8 cellular contexts compared by ENCODE assay signal in genomic region chr17:35022536-35023063, GRCh38. TPM values are rescaled to one million over a fixed set of nuclear protein-coding genes. Genes with fewer than 3 reads are reported as not detected.
A peak's percentile ranks its signal among the peaks of the same experiment; 100 is the strongest.
DNase-seq lines count a peak whose midpoint lies in the region; ATAC-seq and TF ChIP-seq lines count a peak whose summit lies in the region.

No MANE protein-coding gene starts in this region.

- H3K4me1 ChIP-seq in ACC112 (ENCODE audit: control insufficient read depth, insufficient read depth, low read length, unreplicated experiment) (peaks cover 26% of the 10 kb centered on the region), thyroid gland (peaks cover 76 to 87% of the 10 kb centered on the region in 2 donors), neural progenitor cell (peaks cover 9% of the 10 kb centered on the region)

- peak in 1 of 2 donors; percentile 79 for TF ChIP-seq POLR2A in thyroid gland (IDR thresholded peaks at IDR 0.05)

- H3K4me3 ChIP-seq in ACC112 (ENCODE audit: low read depth, low read length) = peak overlapping the region; percentile 7; the same call in 1 of the 2 replicates
- H3K4me3 ChIP-seq in thyroid gland (replicated peaks in 1 of 3) = no peak overlapping the region
- no peak overlapping the region for H3K4me3 ChIP-seq in neural progenitor cell

- no peaks in the 10 kb centered on the region for H3F3A ChIP-seq in neural progenitor cell (ENCODE audit: low read depth)

- H3K27ac ChIP-seq in ACC112 (ENCODE audit: low read depth, low read length) = peak overlapping the region; percentile 98
- H3K27ac ChIP-seq in thyroid gland = peak overlapping the region; percentile 90 to 98 (median 93)
- no peak overlapping the region for H3K27ac ChIP-seq in neural progenitor cell

- H3K79me2 ChIP-seq in ACC112 (ENCODE audit: control insufficient read depth, insufficient read depth, low read length, unreplicated experiment) (no peaks in the 10 kb centered on the region), neural progenitor cell (ENCODE audit: low read depth) (no peaks in the 10 kb centered on the region)

- no peaks in the 10 kb centered on the region for H3K9me3 Mint-ChIP-seq in neural progenitor cell

- H3K9ac ChIP-seq in neural progenitor cell = no peak overlapping the region

- no peaks in the 10 kb centered on the region for H3K4me1 Mint-ChIP-seq in neural progenitor cell

- no peak overlapping the region for H3K4me3 Mint-ChIP-seq in neural progenitor cell

- H3K27me3 ChIP-seq in ACC112 (ENCODE audit: insufficient read depth, low read length) (no peaks in the 10 kb centered on the region), thyroid gland (no peaks in the 10 kb centered on the region), neural progenitor cell (no peaks in the 10 kb centered on the region)

- H3K27me3 Mint-ChIP-seq in neural progenitor cell (ENCODE audit: insufficient read depth, low read depth) = no peaks in the 10 kb centered on the region

- intact Hi-C loops in posterior vena cava (cut with DNase I) (no loop called here), thyroid gland (cut with DNase I) (no loop called here)

- ATAC-seq in GM21825 (IDR thresholded peaks at IDR 0.05; ENCODE audit: unreplicated experiment) = peak; percentile 79

- no peaks in the 10 kb centered on the region for H3K36me3 Mint-ChIP-seq in neural progenitor cell

- no peak overlapping the region for H3K27ac Mint-ChIP-seq in neural progenitor cell

- H2AFZ ChIP-seq in ACC112 (ENCODE audit: low read length, unreplicated experiment) = no peak overlapping the region
- no peak overlapping the region for H2AFZ ChIP-seq in neural progenitor cell (replicated peaks)

- peaks cover 4% of the 10 kb centered on the region; the same call in 1 of the 2 replicates for H3K36me3 ChIP-seq in ACC112 (ENCODE audit: insufficient read depth, low read length)
- H3K36me3 ChIP-seq in thyroid gland = peaks cover 4 to 6% of the 10 kb centered on the region in 2 donors
- no peaks in the 10 kb centered on the region for H3K36me3 ChIP-seq in neural progenitor cell

- DNase-seq in RPMI7951 (ENCODE audit: low read depth) (peak; percentile 71), germinal center (ENCODE audit: low spot score) (peak; percentile 55), posterior vena cava (ENCODE audit: low spot score) (peak; percentile 95), thyroid gland (peak; percentile 97), neural progenitor cell (ENCODE audit: low spot score) (no peak)
- peak; percentile 22 to 53 (median 32) for DNase-seq in activated naive CD4-positive, alpha-beta T cell (lab: John Stamatoyannopoulos, UW)

- H4K20me1 ChIP-seq in neural progenitor cell (ENCODE audit: low read depth) = no peaks in the 10 kb centered on the region

- no peaks in the 10 kb centered on the region for H3K9me3 ChIP-seq in thyroid gland
- no peaks in the 10 kb centered on the region for H3K9me3 ChIP-seq in neural progenitor cell (ENCODE audit: low read depth)

- 5 to 10% methylated on average over 7 to 8 of the region's 8 CpGs for WGBS in thyroid gland, 2 donors

- peak in 4 of 6 experiments; percentile 31 to 81 (median 66) for TF ChIP-seq CTCF in thyroid gland (IDR thresholded peaks at IDR 0.05)
- no peak for TF ChIP-seq CTCF in neural progenitor cell (IDR thresholded peaks at IDR 0.05)

- no peak overlapping the region for H3K4me2 ChIP-seq in neural progenitor cell

RNA-seq across cellular contexts. Expression of gene RFFL, which starts 40.9 kb away (rescaled TPM):
- 12.6 and 21.5 TPM in 2 replicates for total RNA-seq in RPMI7951 (2014; rRNA removed; shearing (Covaris generic))
- 10 to 100 TPM; 19.8 to 23.0 TPM for total RNA-seq in posterior vena cava
- total RNA-seq in thyroid gland = 100 to 1,000 TPM in 2 of 4 donors, 10 to 100 TPM in 2; 51.1 to 145 (median 96.1) TPM
- 20.6 and 22.3 TPM in 2 replicates for total RNA-seq in neural progenitor cell (ENCODE audit: low replicate concordance)

RNA-seq across cellular contexts. Expression of gene LIG3, which starts 42.3 kb away (rescaled TPM):
- total RNA-seq in RPMI7951 (2014; rRNA removed; shearing (Covaris generic)) = 20.9 and 27.9 TPM in 2 replicates
- 10 to 100 TPM; 27.3 to 34.3 TPM for total RNA-seq in posterior vena cava
- total RNA-seq in thyroid gland = 100 to 1,000 TPM in 1 of 4 donors, 10 to 100 TPM in 3; 34.5 to 103 (median 46.7) TPM
- total RNA-seq in neural progenitor cell (ENCODE audit: low replicate concordance) = 89.6 and 97.0 TPM in 2 replicates
